In the genomic region with DNA sequence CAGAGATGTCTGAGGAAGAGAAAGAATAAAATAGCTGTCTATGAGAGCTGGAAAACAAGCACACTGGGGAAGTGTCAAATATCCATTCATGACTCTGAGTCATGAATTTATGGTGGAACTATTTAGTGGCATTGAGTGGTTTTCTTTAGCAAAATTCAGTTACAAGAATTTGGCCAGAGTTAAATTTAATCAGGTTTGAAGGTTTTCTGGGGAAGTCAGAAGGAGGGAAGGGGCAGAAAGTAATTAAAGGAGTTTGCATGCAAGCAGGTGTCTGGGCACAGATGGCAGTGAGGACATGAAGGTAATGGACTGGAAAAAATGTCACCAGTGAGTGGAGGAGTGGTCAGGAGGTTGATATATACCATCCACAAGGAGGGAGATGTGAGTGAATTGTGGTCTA, we compare ENCODE assay signal across 1 cellular context.
A peak's percentile ranks its signal among the peaks of the same experiment; 100 is the strongest.
TF ChIP-seq lines count a peak whose summit lies in the region.

No MANE protein-coding gene starts in this region.

TF ChIP-seq in HEK293, 187 proteins besides CTCF, POLR2A, EP300 and RAD21 (continued from another document and continues in another):
- TF ChIP-seq, protein P1, sequence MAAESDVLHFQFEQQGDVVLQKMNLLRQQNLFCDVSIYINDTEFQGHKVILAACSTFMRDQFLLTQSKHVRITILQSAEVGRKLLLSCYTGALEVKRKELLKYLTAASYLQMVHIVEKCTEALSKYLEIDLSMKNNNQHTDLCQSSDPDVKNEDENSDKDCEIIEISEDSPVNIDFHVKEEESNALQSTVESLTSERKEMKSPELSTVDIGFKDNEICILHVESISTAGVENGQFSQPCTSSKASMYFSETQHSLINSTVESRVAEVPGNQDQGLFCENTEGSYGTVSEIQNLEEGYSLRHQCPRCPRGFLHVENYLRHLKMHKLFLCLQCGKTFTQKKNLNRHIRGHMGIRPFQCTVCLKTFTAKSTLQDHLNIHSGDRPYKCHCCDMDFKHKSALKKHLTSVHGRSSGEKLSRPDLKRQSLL (tag by site-specific recombination; IDR thresholded peaks at IDR 0.05): no peak
- TF ChIP-seq ZNF366 (tag by site-specific recombination; conservative IDR thresholded peaks at IDR 0.05): no peak
- TF ChIP-seq, protein P2, sequence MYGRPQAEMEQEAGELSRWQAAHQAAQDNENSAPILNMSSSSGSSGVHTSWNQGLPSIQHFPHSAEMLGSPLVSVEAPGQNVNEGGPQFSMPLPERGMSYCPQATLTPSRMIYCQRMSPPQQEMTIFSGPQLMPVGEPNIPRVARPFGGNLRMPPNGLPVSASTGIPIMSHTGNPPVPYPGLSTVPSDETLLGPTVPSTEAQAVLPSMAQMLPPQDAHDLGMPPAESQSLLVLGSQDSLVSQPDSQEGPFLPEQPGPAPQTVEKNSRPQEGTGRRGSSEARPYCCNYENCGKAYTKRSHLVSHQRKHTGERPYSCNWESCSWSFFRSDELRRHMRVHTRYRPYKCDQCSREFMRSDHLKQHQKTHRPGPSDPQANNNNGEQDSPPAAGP (tag by site-specific recombination; IDR thresholded peaks at IDR 0.05): no peak
- no peak for TF ChIP-seq ZNF175 (tag by site-specific recombination; IDR thresholded peaks at IDR 0.05)
- TF ChIP-seq HOXA7 (CRISPR knock-in tag; IDR thresholded peaks at IDR 0.05; ENCODE audit: borderline replicate concordance): no peak
- TF ChIP-seq ZNF157 (tag by site-specific recombination; IDR thresholded peaks at IDR 0.05): no peak
- TF ChIP-seq ZNF121 (tag by site-specific recombination; IDR thresholded peaks at IDR 0.05): no peak
- no peak for TF ChIP-seq ZBTB8A (tag by site-specific recombination; IDR thresholded peaks at IDR 0.05)
- no peak for TF ChIP-seq ZNF626 (tag by site-specific recombination; IDR thresholded peaks at IDR 0.05)
- TF ChIP-seq WT1 (tag by site-specific recombination; IDR thresholded peaks at IDR 0.05): no peak
- TF ChIP-seq, protein P3, sequence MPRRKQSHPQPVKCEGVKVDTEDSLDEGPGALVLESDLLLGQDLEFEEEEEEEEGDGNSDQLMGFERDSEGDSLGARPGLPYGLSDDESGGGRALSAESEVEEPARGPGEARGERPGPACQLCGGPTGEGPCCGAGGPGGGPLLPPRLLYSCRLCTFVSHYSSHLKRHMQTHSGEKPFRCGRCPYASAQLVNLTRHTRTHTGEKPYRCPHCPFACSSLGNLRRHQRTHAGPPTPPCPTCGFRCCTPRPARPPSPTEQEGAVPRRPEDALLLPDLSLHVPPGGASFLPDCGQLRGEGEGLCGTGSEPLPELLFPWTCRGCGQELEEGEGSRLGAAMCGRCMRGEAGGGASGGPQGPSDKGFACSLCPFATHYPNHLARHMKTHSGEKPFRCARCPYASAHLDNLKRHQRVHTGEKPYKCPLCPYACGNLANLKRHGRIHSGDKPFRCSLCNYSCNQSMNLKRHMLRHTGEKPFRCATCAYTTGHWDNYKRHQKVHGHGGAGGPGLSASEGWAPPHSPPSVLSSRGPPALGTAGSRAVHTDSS (tag by site-specific recombination; IDR thresholded peaks at IDR 0.05): no peak
- TF ChIP-seq, protein P4, sequence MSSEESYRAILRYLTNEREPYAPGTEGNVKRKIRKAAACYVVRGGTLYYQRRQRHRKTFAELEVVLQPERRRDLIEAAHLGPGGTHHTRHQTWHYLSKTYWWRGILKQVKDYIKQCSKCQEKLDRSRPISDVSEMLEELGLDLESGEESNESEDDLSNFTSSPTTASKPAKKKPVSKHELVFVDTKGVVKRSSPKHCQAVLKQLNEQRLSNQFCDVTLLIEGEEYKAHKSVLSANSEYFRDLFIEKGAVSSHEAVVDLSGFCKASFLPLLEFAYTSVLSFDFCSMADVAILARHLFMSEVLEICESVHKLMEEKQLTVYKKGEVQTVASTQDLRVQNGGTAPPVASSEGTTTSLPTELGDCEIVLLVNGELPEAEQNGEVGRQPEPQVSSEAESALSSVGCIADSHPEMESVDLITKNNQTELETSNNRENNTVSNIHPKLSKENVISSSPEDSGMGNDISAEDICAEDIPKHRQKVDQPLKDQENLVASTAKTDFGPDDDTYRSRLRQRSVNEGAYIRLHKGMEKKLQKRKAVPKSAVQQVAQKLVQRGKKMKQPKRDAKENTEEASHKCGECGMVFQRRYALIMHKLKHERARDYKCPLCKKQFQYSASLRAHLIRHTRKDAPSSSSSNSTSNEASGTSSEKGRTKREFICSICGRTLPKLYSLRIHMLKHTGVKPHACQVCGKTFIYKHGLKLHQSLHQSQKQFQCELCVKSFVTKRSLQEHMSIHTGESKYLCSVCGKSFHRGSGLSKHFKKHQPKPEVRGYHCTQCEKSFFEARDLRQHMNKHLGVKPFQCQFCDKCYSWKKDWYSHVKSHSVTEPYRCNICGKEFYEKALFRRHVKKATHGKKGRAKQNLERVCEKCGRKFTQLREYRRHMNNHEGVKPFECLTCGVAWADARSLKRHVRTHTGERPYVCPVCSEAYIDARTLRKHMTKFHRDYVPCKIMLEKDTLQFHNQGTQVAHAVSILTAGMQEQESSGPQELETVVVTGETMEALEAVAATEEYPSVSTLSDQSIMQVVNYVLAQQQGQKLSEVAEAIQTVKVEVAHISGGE (tag by site-specific recombination; conservative IDR thresholded peaks at IDR 0.05; ENCODE audit: low read depth): no peak
- TF ChIP-seq ZNF654 (tag by site-specific recombination; IDR thresholded peaks at IDR 0.05; ENCODE audit: low read depth): peak; percentile 10; the same call in 1 of the 2 replicates
- no peak for TF ChIP-seq ZNF324 (tag by site-specific recombination; IDR thresholded peaks at IDR 0.05)
- peak; percentile 15; the same call in 1 of the 2 replicates for TF ChIP-seq ZNF391 (tag by site-specific recombination; IDR thresholded peaks at IDR 0.05; ENCODE audit: borderline replicate concordance, low read depth)
- no peak for TF ChIP-seq ZNF792 (tag by site-specific recombination; IDR thresholded peaks at IDR 0.05)
- TF ChIP-seq, protein P5, sequence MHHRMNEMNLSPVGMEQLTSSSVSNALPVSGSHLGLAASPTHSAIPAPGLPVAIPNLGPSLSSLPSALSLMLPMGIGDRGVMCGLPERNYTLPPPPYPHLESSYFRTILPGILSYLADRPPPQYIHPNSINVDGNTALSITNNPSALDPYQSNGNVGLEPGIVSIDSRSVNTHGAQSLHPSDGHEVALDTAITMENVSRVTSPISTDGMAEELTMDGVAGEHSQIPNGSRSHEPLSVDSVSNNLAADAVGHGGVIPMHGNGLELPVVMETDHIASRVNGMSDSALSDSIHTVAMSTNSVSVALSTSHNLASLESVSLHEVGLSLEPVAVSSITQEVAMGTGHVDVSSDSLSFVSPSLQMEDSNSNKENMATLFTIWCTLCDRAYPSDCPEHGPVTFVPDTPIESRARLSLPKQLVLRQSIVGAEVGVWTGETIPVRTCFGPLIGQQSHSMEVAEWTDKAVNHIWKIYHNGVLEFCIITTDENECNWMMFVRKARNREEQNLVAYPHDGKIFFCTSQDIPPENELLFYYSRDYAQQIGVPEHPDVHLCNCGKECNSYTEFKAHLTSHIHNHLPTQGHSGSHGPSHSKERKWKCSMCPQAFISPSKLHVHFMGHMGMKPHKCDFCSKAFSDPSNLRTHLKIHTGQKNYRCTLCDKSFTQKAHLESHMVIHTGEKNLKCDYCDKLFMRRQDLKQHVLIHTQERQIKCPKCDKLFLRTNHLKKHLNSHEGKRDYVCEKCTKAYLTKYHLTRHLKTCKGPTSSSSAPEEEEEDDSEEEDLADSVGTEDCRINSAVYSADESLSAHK (tag by site-specific recombination; IDR thresholded peaks at IDR 0.05): no peak
- TF ChIP-seq, protein P6, sequence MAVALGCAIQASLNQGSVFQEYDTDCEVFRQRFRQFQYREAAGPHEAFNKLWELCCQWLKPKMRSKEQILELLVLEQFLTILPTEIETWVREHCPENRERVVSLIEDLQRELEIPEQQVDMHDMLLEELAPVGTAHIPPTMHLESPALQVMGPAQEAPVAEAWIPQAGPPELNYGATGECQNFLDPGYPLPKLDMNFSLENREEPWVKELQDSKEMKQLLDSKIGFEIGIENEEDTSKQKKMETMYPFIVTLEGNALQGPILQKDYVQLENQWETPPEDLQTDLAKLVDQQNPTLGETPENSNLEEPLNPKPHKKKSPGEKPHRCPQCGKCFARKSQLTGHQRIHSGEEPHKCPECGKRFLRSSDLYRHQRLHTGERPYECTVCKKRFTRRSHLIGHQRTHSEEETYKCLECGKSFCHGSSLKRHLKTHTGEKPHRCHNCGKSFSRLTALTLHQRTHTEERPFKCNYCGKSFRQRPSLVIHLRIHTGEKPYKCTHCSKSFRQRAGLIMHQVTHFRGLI (tag by site-specific recombination; IDR thresholded peaks at IDR 0.05): no peak
- no peak for TF ChIP-seq ZNF114 (tag by site-specific recombination; IDR thresholded peaks at IDR 0.05)
- TF ChIP-seq ZNF571 (tag by site-specific recombination; IDR thresholded peaks at IDR 0.05): no peak
- TF ChIP-seq ZNF133 (tag by site-specific recombination; IDR thresholded peaks at IDR 0.05): no peak
- no peak for TF ChIP-seq ZIC2 (tag by site-specific recombination; IDR thresholded peaks at IDR 0.05)
- TF ChIP-seq IKZF3 (tag by site-specific recombination; IDR thresholded peaks at IDR 0.05): no peak
- no peak for TF ChIP-seq ZNF202 (tag by site-specific recombination; IDR thresholded peaks at IDR 0.05; ENCODE audit: borderline replicate concordance)
- no peak for TF ChIP-seq GLIS1 (tag by site-specific recombination; IDR thresholded peaks at IDR 0.05)
- TF ChIP-seq ZNF211 (tag by site-specific recombination; IDR thresholded peaks at IDR 0.05; ENCODE audit: low read depth): no peak
- TF ChIP-seq ZNF335 (tag by site-specific recombination; conservative IDR thresholded peaks at IDR 0.05): no peak
- no peak for TF ChIP-seq ZNF510 (tag by site-specific recombination; IDR thresholded peaks at IDR 0.05; ENCODE audit: insufficient replicate concordance)
- no peak for TF ChIP-seq ZNF354C (tag by site-specific recombination; IDR thresholded peaks at IDR 0.05; ENCODE audit: borderline replicate concordance, low read depth)
- TF ChIP-seq ZNF670 (tag by site-specific recombination; IDR thresholded peaks at IDR 0.05; ENCODE audit: low read depth): no peak
- no peak for TF ChIP-seq PRDM1 (tag by site-specific recombination; IDR thresholded peaks at IDR 0.05)
- TF ChIP-seq, protein P7, sequence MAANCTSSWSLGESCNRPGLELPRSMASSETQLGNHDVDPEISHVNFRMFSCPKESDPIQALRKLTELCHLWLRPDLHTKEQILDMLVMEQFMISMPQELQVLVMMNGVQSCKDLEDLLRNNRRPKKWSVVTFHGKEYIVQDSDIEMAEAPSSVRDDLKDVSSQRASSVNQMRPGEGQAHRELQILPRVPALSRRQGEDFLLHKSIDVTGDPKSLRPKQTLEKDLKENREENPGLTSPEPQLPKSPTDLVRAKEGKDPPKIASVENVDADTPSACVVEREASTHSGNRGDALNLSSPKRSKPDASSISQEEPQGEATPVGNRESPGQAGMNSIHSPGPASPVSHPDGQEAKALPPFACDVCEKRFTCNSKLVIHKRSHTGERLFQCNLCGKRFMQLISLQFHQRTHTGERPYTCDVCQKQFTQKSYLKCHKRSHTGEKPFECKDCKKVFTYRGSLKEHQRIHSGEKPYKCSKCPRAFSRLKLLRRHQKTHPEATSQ (tag by site-specific recombination; IDR thresholded peaks at IDR 0.05): no peak
- TF ChIP-seq ZNF837 (tag by site-specific recombination; IDR thresholded peaks at IDR 0.05): no peak
- TF ChIP-seq, protein P8, sequence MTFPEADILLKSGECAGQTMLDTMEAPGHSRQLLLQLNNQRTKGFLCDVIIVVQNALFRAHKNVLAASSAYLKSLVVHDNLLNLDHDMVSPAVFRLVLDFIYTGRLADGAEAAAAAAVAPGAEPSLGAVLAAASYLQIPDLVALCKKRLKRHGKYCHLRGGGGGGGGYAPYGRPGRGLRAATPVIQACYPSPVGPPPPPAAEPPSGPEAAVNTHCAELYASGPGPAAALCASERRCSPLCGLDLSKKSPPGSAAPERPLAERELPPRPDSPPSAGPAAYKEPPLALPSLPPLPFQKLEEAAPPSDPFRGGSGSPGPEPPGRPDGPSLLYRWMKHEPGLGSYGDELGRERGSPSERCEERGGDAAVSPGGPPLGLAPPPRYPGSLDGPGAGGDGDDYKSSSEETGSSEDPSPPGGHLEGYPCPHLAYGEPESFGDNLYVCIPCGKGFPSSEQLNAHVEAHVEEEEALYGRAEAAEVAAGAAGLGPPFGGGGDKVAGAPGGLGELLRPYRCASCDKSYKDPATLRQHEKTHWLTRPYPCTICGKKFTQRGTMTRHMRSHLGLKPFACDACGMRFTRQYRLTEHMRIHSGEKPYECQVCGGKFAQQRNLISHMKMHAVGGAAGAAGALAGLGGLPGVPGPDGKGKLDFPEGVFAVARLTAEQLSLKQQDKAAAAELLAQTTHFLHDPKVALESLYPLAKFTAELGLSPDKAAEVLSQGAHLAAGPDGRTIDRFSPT (tag by site-specific recombination; IDR thresholded peaks at IDR 0.05): peak; percentile 49; the same call in 1 of the 2 replicates
- TF ChIP-seq GFI1B (tag by site-specific recombination; IDR thresholded peaks at IDR 0.05): no peak
- TF ChIP-seq KLF10 (tag by site-specific recombination; IDR thresholded peaks at IDR 0.05): no peak
- TF ChIP-seq, protein P9, sequence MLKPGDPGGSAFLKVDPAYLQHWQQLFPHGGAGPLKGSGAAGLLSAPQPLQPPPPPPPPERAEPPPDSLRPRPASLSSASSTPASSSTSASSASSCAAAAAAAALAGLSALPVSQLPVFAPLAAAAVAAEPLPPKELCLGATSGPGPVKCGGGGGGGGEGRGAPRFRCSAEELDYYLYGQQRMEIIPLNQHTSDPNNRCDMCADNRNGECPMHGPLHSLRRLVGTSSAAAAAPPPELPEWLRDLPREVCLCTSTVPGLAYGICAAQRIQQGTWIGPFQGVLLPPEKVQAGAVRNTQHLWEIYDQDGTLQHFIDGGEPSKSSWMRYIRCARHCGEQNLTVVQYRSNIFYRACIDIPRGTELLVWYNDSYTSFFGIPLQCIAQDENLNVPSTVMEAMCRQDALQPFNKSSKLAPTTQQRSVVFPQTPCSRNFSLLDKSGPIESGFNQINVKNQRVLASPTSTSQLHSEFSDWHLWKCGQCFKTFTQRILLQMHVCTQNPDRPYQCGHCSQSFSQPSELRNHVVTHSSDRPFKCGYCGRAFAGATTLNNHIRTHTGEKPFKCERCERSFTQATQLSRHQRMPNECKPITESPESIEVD (tag by site-specific recombination; IDR thresholded peaks at IDR 0.05): peak; percentile 86
- no peak for TF ChIP-seq HOXC10 (CRISPR knock-in tag; IDR thresholded peaks at IDR 0.05)
- TF ChIP-seq ZNF776 (tag by site-specific recombination; IDR thresholded peaks at IDR 0.05; ENCODE audit: borderline replicate concordance): no peak
- no peak for TF ChIP-seq ZNF777 (tag by site-specific recombination; IDR thresholded peaks at IDR 0.05; ENCODE audit: borderline replicate concordance)
- TF ChIP-seq MZF1 (tag by site-specific recombination; IDR thresholded peaks at IDR 0.05; ENCODE audit: borderline replicate concordance): no peak
- peak; percentile 36 for TF ChIP-seq SP3 (tag by site-specific recombination; IDR thresholded peaks at IDR 0.05)
- TF ChIP-seq MEIS1 (CRISPR knock-in tag; IDR thresholded peaks at IDR 0.05; ENCODE audit: borderline replicate concordance): no peak
- no peak for TF ChIP-seq ZBTB20 (tag by site-specific recombination; IDR thresholded peaks at IDR 0.05)
- TF ChIP-seq ZNF10 (tag by site-specific recombination; IDR thresholded peaks at IDR 0.05): no peak
- no peak for TF ChIP-seq ZNF302 (tag by site-specific recombination; IDR thresholded peaks at IDR 0.05; ENCODE audit: low read depth)
- TF ChIP-seq RBAK (tag by site-specific recombination; IDR thresholded peaks at IDR 0.05): no peak
- no peak for TF ChIP-seq ZNF600 (tag by site-specific recombination; IDR thresholded peaks at IDR 0.05)
- 0 out of 2 replicates have a peak, but pooled peaks have one; percentile 18 for TF ChIP-seq ZNF184 (tag by site-specific recombination; IDR thresholded peaks at IDR 0.05)
- no peak for TF ChIP-seq ZNF140 (tag by site-specific recombination; IDR thresholded peaks at IDR 0.05)
